Comparison of ENCODE assay signal across 21 cellular contexts in genomic region chr20:39857188-39857587, GRCh38.
A peak's percentile ranks its signal among the peaks of the same experiment; 100 is the strongest.
DNase-seq lines count a peak whose midpoint lies in the region; ATAC-seq, FAIRE-seq and TF ChIP-seq lines count a peak whose summit lies in the region.
"Had no signal": no experiment of that assay in that cellular context is flagged by ENCODE, and none has a peak within 500 bp of the region (broad histone marks: within the 10 kb centered on the region; RNA-seq: fewer than 3 reads in every experiment).

No MANE protein-coding gene starts in this region.

- DNase-seq in DMS 273 (lab: John Stamatoyannopoulos, UW; ENCODE audit: unreplicated experiment) = peak; percentile 9
- no peak for DNase-seq in DMS 273 treated with DMSO at 0.1 percent for 48 hours (lab: John Stamatoyannopoulos, UW)
- peak; percentile 45 for DNase-seq in COLO829 (ENCODE audit: low spot score)
- DNase-seq in myocyte (ENCODE audit: low read depth) = peak; percentile 15
- no peak for DNase-seq in adrenal gland
- DNase-seq in HuH-7.5 (ENCODE audit: low spot score) = no peak
- DNase-seq: AML-193; CD4-positive, alpha-beta T cell; DMS53; DND-41; EL had no signal

- no peaks in the 10 kb centered on the region for H3K4me1 ChIP-seq in adrenal gland (replicated peaks in 1 of 2)
- H3K4me1 ChIP-seq: A549 had no signal

- no peaks in the 10 kb centered on the region for H3K36me3 ChIP-seq in adrenal gland (replicated peaks in 1 of 2)

- no peak for TF ChIP-seq POLR2A in adrenal gland (IDR thresholded peaks at IDR 0.05)

- no peaks in the 10 kb centered on the region for H3K9me3 ChIP-seq in adrenal gland (replicated peaks in 1 of 3)
- H3K9me3 ChIP-seq: A549 had no signal

- FAIRE-seq in endometrium (lab: Jason Lieb, UNC) = peak; percentile 31
- FAIRE-seq: A549, GM12878, H54, HepG2 had no signal

- H3K27me3 ChIP-seq in adrenal gland = no peaks in the 10 kb centered on the region

- no peak for TF ChIP-seq CTCF in adrenal gland (IDR thresholded peaks at IDR 0.05)

- intact Hi-C loops in adrenal gland (cut with DNase I) = no loop called here

- WGBS in adrenal gland, 4 donors = 54 to 68% (median 63%) methylated on average over 1 of the region's 1 CpG

- ATAC-seq in GM18861 (IDR thresholded peaks at IDR 0.05; ENCODE audit: unreplicated experiment) = no peak
- ATAC-seq: A549, GM12878, GM23338, HCT116, HepG2 had no signal

- H3K27ac ChIP-seq in adrenal gland = no peak overlapping the region
- H3K27ac ChIP-seq: 22Rv1, A549, C4-2B had no signal

- no peak overlapping the region for H3K4me3 ChIP-seq in adrenal gland
- H3K4me3 ChIP-seq: A549, GM12878, GM23338 had no signal

Comparison
In these comparisons a context has a peak if more than half of its experiments do, and no peak if none do; other contexts are left out.
1. DNase-seq: peak in DMS 273 (single experiment), COLO829 (single experiment) and myocyte (single experiment); none in DMS 273 treated with DMSO at 0.1 percent for 48 hours (single experiment), adrenal gland (0 of 7) and HuH-7.5 (single experiment).